In the genomic region with DNA sequence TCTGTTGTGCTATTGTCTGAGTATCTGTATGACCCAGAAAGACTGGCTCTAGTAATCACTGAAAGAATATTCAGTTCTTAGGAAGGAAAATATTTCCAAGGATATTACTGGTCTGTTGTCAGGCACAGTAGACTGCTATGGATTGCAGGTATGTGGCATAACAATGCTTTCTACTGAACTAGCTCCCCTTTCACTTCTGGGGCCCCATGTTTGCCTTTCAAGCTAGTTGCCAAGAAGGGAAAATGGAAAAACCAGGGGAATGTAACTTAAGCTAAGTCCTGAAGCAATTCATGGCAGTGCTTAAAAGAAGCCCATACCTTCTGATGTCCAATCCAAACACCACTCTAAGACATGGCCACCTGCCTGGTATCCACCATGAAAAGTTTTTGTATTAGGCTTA, we compare ENCODE assay signal across 32 cellular contexts.
"Had no signal": no experiment of that assay in that cellular context is flagged by ENCODE, and none has a peak within 500 bp of the region (broad histone marks: within the 10 kb centered on the region; RNA-seq: fewer than 3 reads in every experiment).

No MANE protein-coding gene starts in this region.

- ATAC-seq: activated naive CD8-positive, alpha-beta T cell treated with anti-CD3 and anti-CD28 coated beads, Interleukin-2, amount 50 U/mL, for 24 hours; activated T-cell treated with anti-CD3 and anti-CD28 coated beads, Interleukin-2, amount 50 U/mL, for 4 hours; activated T-helper 17 cell treated with anti-CD3 and anti-CD28 coated beads, Interleukin-2, amount 50 U/mL, for 72 hours; body of pancreas; effector memory CD8-positive, alpha-beta T cell; foreskin keratinocyte; gastrocnemius medialis; heart right ventricle; T-helper 17 cell had no signal

- H3K36me3 ChIP-seq: adrenal gland, gastrocnemius medialis, heart right ventricle had no signal

- H3K9me3 ChIP-seq: adrenal gland, body of pancreas, esophagus muscularis mucosa, gastrocnemius medialis, heart right ventricle had no signal

- H3K27ac ChIP-seq: adrenal gland, body of pancreas, esophagus muscularis mucosa, foreskin keratinocyte, gastrocnemius medialis, heart right ventricle had no signal

- DNase-seq: activated CD4-positive, alpha-beta memory T cell treated with anti-CD3 and anti-CD28 coated beads, Interleukin-2, amount 10 ng/mL, durations not matched to agents 7 days and 5 days; activated CD4-positive, alpha-beta T cell treated with anti-CD3 and anti-CD28 coated beads for 1 hour; activated CD4-positive, alpha-beta T cell treated with anti-CD3 and anti-CD28 coated beads for 4 hours; activated CD4-positive, alpha-beta T cell treated with anti-CD3 and anti-CD28 coated beads, Interleukin-2, amount 10 ng/mL, durations not matched to agents 7 days and 5 days; activated CD4-positive, alpha-beta T cell treated with anti-CD3 and anti-CD28 coated beads, Interleukin-2, amount 50 U/mL, for 4 hours; activated CD8-positive, alpha-beta memory T cell treated with anti-CD3 and anti-CD28 coated beads for 24 hours; activated effector memory CD4-positive, alpha-beta T cell treated with Interleukin-2 at 50 U/mL for 16 hours; activated gamma-delta T cell treated with Interleukin-2 at 50 U/mL for 16 hours; activated naive CD4-positive, alpha-beta T cell treated with anti-CD3 and anti-CD28 coated beads for 36 hours; activated naive CD8-positive, alpha-beta T cell treated with anti-CD3 and anti-CD28 coated beads for 36 hours; activated naive CD8-positive, alpha-beta T cell treated with anti-CD3 and anti-CD28 coated beads, Interleukin-2, amount 50 U/mL, for 24 hours; activated T-cell treated with anti-CD3 and anti-CD28 coated beads, Interleukin-2, amount 50 U/mL, for 4 hours; adrenal gland; amygdala; aorta; body of pancreas; caudate nucleus; cortex of kidney; dermis blood vessel endothelial cell; effector CD4-positive, alpha-beta T cell; effector memory CD8-positive, alpha-beta T cell; erythroblast; foreskin keratinocyte; gastrocnemius medialis; glutamatergic neuron; heart right ventricle; T-helper 1 cell; T-helper 17 cell; T1000 had no signal

- H3K4me1 ChIP-seq: adrenal gland, esophagus muscularis mucosa, foreskin keratinocyte, gastrocnemius medialis had no signal

- H3K27me3 ChIP-seq: adrenal gland, body of pancreas, esophagus muscularis mucosa, foreskin keratinocyte, gastrocnemius medialis, heart right ventricle had no signal

- FAIRE-seq: colon had no signal

- H3K4me3 ChIP-seq: adrenal gland, body of pancreas, esophagus muscularis mucosa, gastrocnemius medialis, heart right ventricle had no signal
